8 cellular contexts compared by ENCODE assay signal in genomic region chr9:72557549-72557948, GRCh38. TPM values are rescaled to one million over a fixed set of nuclear protein-coding genes. Genes with fewer than 3 reads are reported as not detected.
A peak's percentile ranks its signal among the peaks of the same experiment; 100 is the strongest.
DNase-seq lines count a peak whose midpoint lies in the region; ATAC-seq lines count a peak whose summit lies in the region.

No MANE protein-coding gene starts in this region.

- no peak for ATAC-seq in GM18520 (IDR thresholded peaks at IDR 0.05; ENCODE audit: unreplicated experiment)
- ATAC-seq in HG02588 (IDR thresholded peaks at IDR 0.05; ENCODE audit: unreplicated experiment): no peak

- peaks cover 18% of the 10 kb centered on the region for H3K4me1 Mint-ChIP-seq in activated CD4-positive, alpha-beta memory T cell treated with anti-CD3 and anti-CD28 coated beads, Interleukin-2, amount 10 ng/mL, durations not matched to agents 7 days and 5 days

- CTCF ChIA-PET in activated CD4-positive, alpha-beta memory T cell treated with anti-CD3 and anti-CD28 coated beads, Interleukin-2, amount 10 ng/mL, durations not matched to agents 7 days and 5 days (lab: Charles Lee): no interaction called here

- no peaks in the 10 kb centered on the region for H3K9me3 Mint-ChIP-seq in activated CD4-positive, alpha-beta memory T cell treated with anti-CD3 and anti-CD28 coated beads, Interleukin-2, amount 10 ng/mL, durations not matched to agents 7 days and 5 days

- H3K36me3 Mint-ChIP-seq in activated CD4-positive, alpha-beta memory T cell treated with anti-CD3 and anti-CD28 coated beads, Interleukin-2, amount 10 ng/mL, durations not matched to agents 7 days and 5 days (ENCODE audit: low read depth): no peaks in the 10 kb centered on the region

- DNase-seq in HuH-7.5 (ENCODE audit: low spot score) (peak; percentile 12), fibroblast of peridontal ligament (ENCODE audit: extremely low read depth) (peak; percentile 77), NCI-H1930 (lab: John Stamatoyannopoulos, UW) (no peak), NCI-H345 (lab: John Stamatoyannopoulos, UW) (no peak)
- DNase-seq in activated CD4-positive, alpha-beta memory T cell treated with anti-CD3 and anti-CD28 coated beads, Interleukin-2, amount 10 ng/mL, durations not matched to agents 7 days and 5 days: peak; percentile 45
- peak; percentile 31 to 68 for DNase-seq in stimulated activated CD4-positive, alpha-beta T cell treated with anti-CD3 and anti-CD28 coated beads, Interleukin-2, amount 100 ng/mL, for 24 hours

- no peaks in the 10 kb centered on the region for H3K27me3 Mint-ChIP-seq in activated CD4-positive, alpha-beta memory T cell treated with anti-CD3 and anti-CD28 coated beads, Interleukin-2, amount 10 ng/mL, durations not matched to agents 7 days and 5 days

- POLR2A ChIA-PET in activated CD4-positive, alpha-beta memory T cell treated with anti-CD3 and anti-CD28 coated beads, Interleukin-2, amount 10 ng/mL, durations not matched to agents 7 days and 5 days (lab: Charles Lee): no interaction called here

- peak overlapping the region; percentile 75 for H3K27ac Mint-ChIP-seq in activated CD4-positive, alpha-beta memory T cell treated with anti-CD3 and anti-CD28 coated beads, Interleukin-2, amount 10 ng/mL, durations not matched to agents 7 days and 5 days

- H3K4me3 Mint-ChIP-seq in activated CD4-positive, alpha-beta memory T cell treated with anti-CD3 and anti-CD28 coated beads, Interleukin-2, amount 10 ng/mL, durations not matched to agents 7 days and 5 days: no peak overlapping the region

RNA-seq across cellular contexts. Expression of gene TMC1, which starts 36.1 kb away (rescaled TPM):
- total RNA-seq in activated CD4-positive, alpha-beta memory T cell treated with anti-CD3 and anti-CD28 coated beads, Interleukin-2, amount 10 ng/mL, durations not matched to agents 7 days and 5 days: under 1 TPM in 1 of 2 experiments, not detected in 1; 0.28 TPM

Comparison
In these comparisons a context has a peak if more than half of its experiments do, and no peak if none do; other contexts are left out.
1. DNase-seq: peak in HuH-7.5 (single experiment), activated CD4-positive, alpha-beta memory T cell treated with anti-CD3 and anti-CD28 coated beads, Interleukin-2, amount 10 ng/mL, durations not matched to agents 7 days and 5 days (single experiment), fibroblast of peridontal ligament (single experiment) and stimulated activated CD4-positive, alpha-beta T cell treated with anti-CD3 and anti-CD28 coated beads, Interleukin-2, amount 100 ng/mL, for 24 hours (2 of 2); none in NCI-H1930 (0 of 2) and NCI-H345 (single experiment).